2 cellular contexts compared by ENCODE assay signal in genomic region chr16:89120281-89120680, GRCh38.
TF ChIP-seq lines count a peak whose summit lies in the region.

No MANE protein-coding gene starts in this region.

TF ChIP-seq in HepG2, 621 proteins besides CTCF, POLR2A, EP300 and RAD21:
- TF ChIP-seq CC2D1A (CRISPR knock-in tag; IDR thresholded peaks at IDR 0.05) (no peak), ZNF24 (IDR thresholded peaks at IDR 0.05) (no peak)
TF ChIP-seq in HepG2: peak in this region for 0.

TF ChIP-seq in WTC11, 78 proteins besides CTCF, POLR2A, EP300 and RAD21:
- TF ChIP-seq HMGXB4 (CRISPR knock-in tag; IDR thresholded peaks at IDR 0.05) (no peak), ESRRA (CRISPR knock-in tag; IDR thresholded peaks at IDR 0.05; ENCODE audit: borderline replicate concordance) (no peak), MLX (CRISPR knock-in tag; IDR thresholded peaks at IDR 0.05) (no peak), TEAD1 (CRISPR knock-in tag; IDR thresholded peaks at IDR 0.05) (no peak), CBFB (CRISPR knock-in tag; IDR thresholded peaks at IDR 0.05; ENCODE audit: low read depth) (no peak)
